Comparison of ENCODE assay signal across 8 cellular contexts in genomic region chr6:150334790-150335783, GRCh38.
DNase-seq lines count a peak whose midpoint lies in the region; ATAC-seq and TF ChIP-seq lines count a peak whose summit lies in the region.

No MANE protein-coding gene starts in this region.

- in situ Hi-C loops in astrocyte of the cerebellum (cut with HindIII; ENCODE audit: low sequenced_read_pairs) = no loop called here

- CTCF ChIA-PET in GM10248 (lab: Yijun Ruan, JAX) = interaction anchor here (0.8 to 1.5 kb wide), 3 partner anchors 14 to 256 kb away, joined by 3 to 8 read pairs (median 3); no protein-coding TSS in a partner anchor

- TF ChIP-seq CTCF in GM10248 (IDR thresholded peaks at IDR 0.05; ENCODE audit: control extremely low read depth, extremely low read depth, low read depth, missing control alignments) = peak; percentile 57
- peak; percentile 80 for TF ChIP-seq CTCF in astrocyte of the cerebellum (IDR thresholded peaks at IDR 0.05; ENCODE audit: low read depth, low read length, missing control alignments)

- ATAC-seq in GM21528 (IDR thresholded peaks at IDR 0.05; ENCODE audit: low FRiP score, unreplicated experiment) = no peak

- DNase-seq in AML-193 (lab: John Stamatoyannopoulos, UW) (peak; percentile 40 to 55), GM10248 (ENCODE audit: extremely low spot score) (peak; percentile 47), NCI-H2227 treated with DMSO at 0.1 percent for 48 hours (lab: John Stamatoyannopoulos, UW) (peak; percentile 13), astrocyte of the cerebellum (ENCODE audit: low read depth) (peak; percentile 76), iPS-NIHi11 (ENCODE audit: low spot score) (peak; percentile 52), UCSD-AML1 (lab: John Stamatoyannopoulos, UW; ENCODE audit: unreplicated experiment) (no peak)
- DNase-seq in stimulated activated CD8-positive, alpha-beta memory T cell treated with anti-CD3 and anti-CD28 coated beads, Interleukin-4, amount 100 ng/mL, for 24 hours (ENCODE audit: low read depth) = peak; percentile 9

- POLR2A ChIA-PET in GM10248 (lab: Yijun Ruan, JAX) = no interaction called here

- no peak overlapping the region for H3K4me3 ChIP-seq in astrocyte of the cerebellum (ENCODE audit: low read depth, low read length)
